Comparison of ENCODE assay signal across 17 cellular contexts in genomic region chr1:44367932-44368331, GRCh38. TPM values are rescaled to one million over a fixed set of nuclear protein-coding genes. Genes with fewer than 3 reads are reported as not detected.
DNase-seq lines count a peak whose midpoint lies in the region; ATAC-seq and TF ChIP-seq lines count a peak whose summit lies in the region.
"Had no signal": no experiment of that assay in that cellular context is flagged by ENCODE, and none has a peak within 500 bp of the region (broad histone marks: within the 10 kb centered on the region; RNA-seq: fewer than 3 reads in every experiment).

No MANE protein-coding gene starts in this region.

- no peaks in the 10 kb centered on the region for H3K9me3 Mint-ChIP-seq in neural crest cell
- no peaks in the 10 kb centered on the region for H3K9me3 Mint-ChIP-seq in type B pancreatic cell
- H3K9me3 Mint-ChIP-seq: CD4-positive, alpha-beta memory T cell; H9; HFFc6 had no signal

- peaks cover 10% of the 10 kb centered on the region for H3K36me3 Mint-ChIP-seq in T-helper 17 cell (ENCODE audit: low read depth)
- no peaks in the 10 kb centered on the region for H3K36me3 Mint-ChIP-seq in neural crest cell (ENCODE audit: low read depth)
- no peaks in the 10 kb centered on the region for H3K36me3 Mint-ChIP-seq in type B pancreatic cell
- H3K36me3 Mint-ChIP-seq: CD4-positive, alpha-beta memory T cell had no signal

- no peak for TF ChIP-seq CTCF in HEK293 (tag by site-specific recombination; IDR thresholded peaks at IDR 0.05)
- TF ChIP-seq CTCF in neural crest cell (conservative IDR thresholded peaks at IDR 0.05) = no peak
- TF ChIP-seq CTCF in type B pancreatic cell (conservative IDR thresholded peaks at IDR 0.05) = no peak

- no peaks in the 10 kb centered on the region for H3K9me3 ChIP-seq in HEK293 (ENCODE audit: control insufficient read depth, insufficient read depth, low read depth, low read length)
- no peaks in the 10 kb centered on the region for H3K9me3 ChIP-seq in T-helper 17 cell (ENCODE audit: control insufficient read depth, low read length, poor library complexity, severe bottlenecking)

- ATAC-seq in T-helper 17 cell = no peak
- ATAC-seq in HG02642 (IDR thresholded peaks at IDR 0.05; ENCODE audit: poor library complexity, unreplicated experiment) = no peak
- ATAC-seq: HCT116 had no signal

- H3K4me3 Mint-ChIP-seq in T-helper 17 cell (no peak overlapping the region), neural crest cell (no peak overlapping the region), type B pancreatic cell (peak overlapping the region; percentile 27)
- H3K4me3 Mint-ChIP-seq: CD4-positive, alpha-beta memory T cell; H9; HFFc6 had no signal

- DNase-seq in T-helper 17 cell (no peak), neural crest cell (ENCODE audit: low read depth, low spot score) (no peak), type B pancreatic cell (ENCODE audit: extremely low spot score, unreplicated experiment) (no peak), NCI-H1930 (lab: John Stamatoyannopoulos, UW) (no peak)
- DNase-seq in effector CD8-positive, alpha-beta T cell (lab: John Stamatoyannopoulos, UW) = no peak
- DNase-seq: C1 segment of cervical spinal cord; Calu3; CD4-positive, alpha-beta memory T cell; COR-L47; DMS53; DMS79 treated with DMSO at 0.1 percent for 48 hours; GF-D8; HFFc6 had no signal

- H3K27me3 Mint-ChIP-seq in T-helper 17 cell (peaks cover 41% of the 10 kb centered on the region), neural crest cell (ENCODE audit: low read depth) (peaks cover 2% of the 10 kb centered on the region), type B pancreatic cell (peaks cover 40% of the 10 kb centered on the region)

- no peaks in the 10 kb centered on the region for H3K4me1 ChIP-seq in HEK293 (ENCODE audit: control insufficient read depth, insufficient read depth, low read length)

- H3K4me3 ChIP-seq in HEK293 (ENCODE audit: low read depth, low read length) = no peak overlapping the region

- CTCF ChIA-PET in HEK293 (lab: Yijun Ruan, JAX) = interaction anchor here (0.7 to 2.1 kb wide), 2 partner anchors 10 to 150 kb away, joined by 3 to 5 read pairs; no protein-coding TSS in a partner anchor

- no peak overlapping the region for H3K27ac ChIP-seq in HEK293 (ENCODE audit: extremely low read depth, low read depth, low read length)

- peak overlapping the region; percentile 14 for H3K27ac Mint-ChIP-seq in T-helper 17 cell
- H3K27ac Mint-ChIP-seq in neural crest cell (ENCODE audit: unreplicated experiment) = peak overlapping the region; percentile 73
- H3K27ac Mint-ChIP-seq in type B pancreatic cell = no peak overlapping the region
- H3K27ac Mint-ChIP-seq: H9, HFFc6 had no signal

- no peaks in the 10 kb centered on the region for H3K36me3 ChIP-seq in HEK293 (ENCODE audit: control insufficient read depth in 2 of 2, insufficient read depth in 1 of 2, low read length in 2 of 2)

- POLR2A ChIA-PET in HEK293 (lab: Yijun Ruan, JAX) = no interaction called here

- H3K4me1 Mint-ChIP-seq in T-helper 17 cell (peaks cover 2% of the 10 kb centered on the region), neural crest cell (peaks cover 24% of the 10 kb centered on the region), type B pancreatic cell (ENCODE audit: unreplicated experiment) (peaks cover 16% of the 10 kb centered on the region)
- H3K4me1 Mint-ChIP-seq: CD4-positive, alpha-beta memory T cell had no signal

TF ChIP-seq in HEK293, 187 proteins besides CTCF, POLR2A, EP300 and RAD21:
- no peak for TF ChIP-seq ZNF747 (tag by site-specific recombination; IDR thresholded peaks at IDR 0.05)
- peak; percentile 84 for TF ChIP-seq PRDM4 (tag by site-specific recombination; IDR thresholded peaks at IDR 0.05)

RNA-seq across cellular contexts. Expression of gene ERI3, which starts 12.9 kb away (rescaled TPM):
- total RNA-seq in T-helper 17 cell (10 to 100 TPM; 22.6 to 25.7 TPM), neural crest cell (81.9 and 83.3 TPM in 2 replicates), type B pancreatic cell (ENCODE audit: low replicate concordance) (54.7 and 72.7 TPM in 2 replicates)

RNA-seq across cellular contexts. Expression of gene RNF220, which starts 37.1 kb away (rescaled TPM):
- 10 to 100 TPM; 84.8 to 95.2 TPM for total RNA-seq in T-helper 17 cell
- 96.7 and 101 TPM in 2 replicates for total RNA-seq in neural crest cell
- 87.1 and 101 TPM in 2 replicates for total RNA-seq in type B pancreatic cell (ENCODE audit: low replicate concordance)
